In the genomic region with DNA sequence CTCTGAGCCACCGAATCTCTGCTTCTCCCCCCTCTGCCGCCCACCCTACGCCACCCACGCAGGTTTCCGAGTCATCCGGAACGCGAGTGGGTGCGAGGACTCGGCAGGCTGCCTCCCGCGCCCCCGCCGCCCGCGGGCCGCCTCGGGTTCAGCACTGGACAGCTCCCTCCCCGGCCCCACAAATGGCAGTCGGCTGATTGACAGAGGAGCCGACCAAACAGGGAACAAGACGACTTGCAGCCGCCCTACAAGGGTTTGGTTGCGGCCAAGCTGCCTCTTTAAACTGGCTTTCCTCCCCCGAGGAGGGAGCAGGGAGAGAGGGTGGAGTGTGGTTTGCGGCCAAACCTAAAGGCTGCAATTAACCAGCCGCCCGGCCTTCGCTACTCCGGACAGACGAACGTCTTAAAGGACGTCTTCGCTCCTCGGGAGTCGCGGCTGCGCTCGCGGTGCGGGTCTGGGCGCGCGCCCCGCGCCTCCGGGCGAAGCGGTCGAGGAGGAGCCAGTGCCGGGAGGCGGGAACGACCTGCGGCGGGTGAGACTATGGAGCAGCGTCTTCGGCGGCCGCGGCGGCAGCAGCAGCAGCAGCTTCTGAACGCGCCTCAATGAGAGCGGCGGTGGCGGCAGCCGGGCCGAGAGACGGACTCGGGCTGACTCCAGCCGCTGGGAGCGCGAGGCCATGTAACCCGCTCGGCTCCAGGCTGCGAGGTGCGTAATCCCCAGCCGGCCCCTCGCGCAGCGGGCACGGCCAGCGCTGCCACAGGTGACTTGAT, we compare ENCODE assay signal across 8 cellular contexts. TPM values are rescaled to one million over a fixed set of nuclear protein-coding genes. Genes with fewer than 3 reads are reported as not detected.
DNase-seq lines count a peak whose midpoint lies in the region; ATAC-seq and TF ChIP-seq lines count a peak whose summit lies in the region.

Gene GPR158 (plus strand): TSS at position 541 of the 770 bp plus-strand sequence. CDS start 420 bp downstream, outside the sequence.

- TF ChIP-seq CTCF in Peyer's patch (IDR thresholded peaks at IDR 0.05) (no peak), neural crest cell (conservative IDR thresholded peaks at IDR 0.05) (no peak)

- H3K36me3 ChIP-seq in ES-I3 (ENCODE audit: insufficient read depth, low read length), result no peaks in the 10 kb centered on the region
- H3K36me3 ChIP-seq in HUES64 (ENCODE audit: insufficient read depth, low read length), result no peaks in the 10 kb centered on the region
- no peaks in the 10 kb centered on the region for H3K36me3 ChIP-seq in Peyer's patch

- no peak within 1 kb of the TSS for H3K27ac ChIP-seq in HUES64 (ENCODE audit: low read depth, low read length)
- peak within 1 kb of the TSS in 1 of 4 donors; percentile 6 for H3K27ac ChIP-seq in Peyer's patch

- no peak for ATAC-seq in HG03108 (IDR thresholded peaks at IDR 0.05; ENCODE audit: unreplicated experiment)

- H3K4me1 ChIP-seq in ES-I3 (ENCODE audit: insufficient read depth, low read length) (no peaks in the 10 kb centered on the region), HUES64 (ENCODE audit: insufficient read depth, low read length) (peaks cover 12% of the 10 kb centered on the region; the same call in 1 of the 2 replicates), Peyer's patch (peaks cover 0 to 19% (median 0%) of the 10 kb centered on the region in 4 donors)

- H3K27me3 Mint-ChIP-seq in activated naive CD8-positive, alpha-beta T cell treated with anti-CD3 and anti-CD28 coated beads for 36 hours, result peaks cover 64% of the 10 kb centered on the region
- H3K27me3 Mint-ChIP-seq in neural crest cell (ENCODE audit: low read depth), result peaks cover 85% of the 10 kb centered on the region

- DNase-seq in Peyer's patch (peak in 2 of 3 donors; percentile 81 to 84), globus pallidus (ENCODE audit: low spot score) (peak; percentile 94), neural crest cell (ENCODE audit: low read depth, low spot score) (peak; percentile 87), stromal cell of bone marrow (ENCODE audit: low read depth) (peak; percentile 91)
- DNase-seq in activated naive CD8-positive, alpha-beta T cell treated with anti-CD3 and anti-CD28 coated beads for 36 hours, result peak; percentile 62

- WGBS in HUES64, result under 1% methylated on average over 83 of the region's 83 CpGs

- H3K9me3 ChIP-seq in ES-I3 (ENCODE audit: control insufficient read depth, insufficient read depth, low read length) (no peaks in the 10 kb centered on the region), HUES64 (ENCODE audit: insufficient read depth, low read depth, low read length) (no peaks in the 10 kb centered on the region), Peyer's patch (peaks cover 0 to 5% (median 0%) of the 10 kb centered on the region in 4 donors)

- H3K9ac ChIP-seq in ES-I3 (ENCODE audit: low read depth, low read length) (peak within 1 kb of the TSS; percentile 80; the same call in 1 of the 2 replicates), HUES64 (ENCODE audit: low read depth, low read length) (peak within 1 kb of the TSS; percentile 32; the same call in 1 of the 2 replicates)

- H3K27me3 ChIP-seq in HUES64 (ENCODE audit: insufficient read depth, low read length) (peaks cover 58% of the 10 kb centered on the region), Peyer's patch (peaks cover 0 to 17% of the 10 kb centered on the region in 2 donors)

- H3K4me3 Mint-ChIP-seq in activated naive CD8-positive, alpha-beta T cell treated with anti-CD3 and anti-CD28 coated beads for 36 hours, result peak within 1 kb of the TSS; percentile 40
- H3K4me3 Mint-ChIP-seq in neural crest cell, result peak within 1 kb of the TSS; percentile 92

- H3K4me1 Mint-ChIP-seq in activated naive CD8-positive, alpha-beta T cell treated with anti-CD3 and anti-CD28 coated beads for 36 hours, result peaks cover 12% of the 10 kb centered on the region
- peaks cover 11% of the 10 kb centered on the region for H3K4me1 Mint-ChIP-seq in neural crest cell

- TF ChIP-seq POLR2A in Peyer's patch (IDR thresholded peaks at IDR 0.05), result no peak

- no peak within 1 kb of the TSS for H3K27ac Mint-ChIP-seq in activated naive CD8-positive, alpha-beta T cell treated with anti-CD3 and anti-CD28 coated beads for 36 hours
- no peak within 1 kb of the TSS for H3K27ac Mint-ChIP-seq in neural crest cell (ENCODE audit: unreplicated experiment)

- H3K4me3 ChIP-seq in HUES64 (ENCODE audit: low read length) (peak within 1 kb of the TSS; percentile 77), Peyer's patch (peak within 1 kb of the TSS; percentile 14 to 63 (median 34))

- H3K36me3 Mint-ChIP-seq in activated naive CD8-positive, alpha-beta T cell treated with anti-CD3 and anti-CD28 coated beads for 36 hours, result peaks cover 4% of the 10 kb centered on the region
- H3K36me3 Mint-ChIP-seq in neural crest cell (ENCODE audit: low read depth), result no peaks in the 10 kb centered on the region

- peaks cover 5% of the 10 kb centered on the region for H3K9me3 Mint-ChIP-seq in activated naive CD8-positive, alpha-beta T cell treated with anti-CD3 and anti-CD28 coated beads for 36 hours
- no peaks in the 10 kb centered on the region for H3K9me3 Mint-ChIP-seq in neural crest cell

RNA-seq across cellular contexts. Expression of gene GPR158, which starts in this region (rescaled TPM):
- polyA plus RNA-seq in HUES64 (2013, experiment 1 of 2), result 0.20 TPM
- 0.25 TPM for polyA plus RNA-seq in HUES64 (2013, experiment 2 of 2)
- total RNA-seq in Peyer's patch, result under 1 TPM in 3 of 4 donors, not detected in 1; under 0.01 to 0.28 (median 0.27) TPM
- not detected for total RNA-seq in activated naive CD8-positive, alpha-beta T cell treated with anti-CD3 and anti-CD28 coated beads for 36 hours
- 0.20 and 0.26 TPM in 2 replicates for total RNA-seq in neural crest cell

Comparison
In these comparisons a context has a peak if more than half of its experiments do, and no peak if none do; other contexts are left out.
1. Peak in DNase-seq and H3K4me3 ChIP-seq in Peyer's patch; RNA of the gene not detected or under 1 TPM.
2. Peak in DNase-seq in activated naive CD8-positive, alpha-beta T cell treated with anti-CD3 and anti-CD28 coated beads for 36 hours; RNA of the gene not detected or under 1 TPM.
3. Peak in DNase-seq in neural crest cell; RNA of the gene not detected or under 1 TPM.